ENCODE assay signal across 22 cellular contexts in genomic region chr21:46114963-46115362, GRCh38. TPM values are rescaled to one million over a fixed set of nuclear protein-coding genes. Genes with fewer than 3 reads are reported as not detected.
DNase-seq lines count a peak whose midpoint lies in the region; ATAC-seq and TF ChIP-seq lines count a peak whose summit lies in the region.
"Had no signal": no experiment of that assay in that cellular context is flagged by ENCODE, and none has a peak within 500 bp of the region (broad histone marks: within the 10 kb centered on the region; RNA-seq: fewer than 3 reads in every experiment).

No MANE protein-coding gene starts in this region.

- ATAC-seq in Right ventricle myocardium inferior, result no peak
- no peak for ATAC-seq in aorta (ENCODE audit: low FRiP score)
- ATAC-seq in HG03354 (IDR thresholded peaks at IDR 0.05; ENCODE audit: poor library complexity, severe bottlenecking, unreplicated experiment), result no peak
- no peak for ATAC-seq in GM19395 (IDR thresholded peaks at IDR 0.05; ENCODE audit: unreplicated experiment)
- ATAC-seq: esophagus mucosa, gastroesophageal sphincter had no signal

- WGBS in aorta, 2 donors, result 95 to 96% methylated on average over 4 of the region's 4 CpGs
- no CpG with 5 or more reads among the region's 4 CpGs for WGBS in trophoblast cell (ENCODE audit: extremely low coverage, insufficient coverage, insufficient read length)

- H3K27me3 Mint-ChIP-seq in osteocyte (ENCODE audit: unreplicated experiment), result no peaks in the 10 kb centered on the region
- H3K27me3 Mint-ChIP-seq: activated CD4-positive, alpha-beta T cell treated with anti-CD3 and anti-CD28 coated beads, Interleukin-2, amount 10 ng/mL, durations not matched to agents 24 days and 14 days had no signal

- H3K9me3 ChIP-seq in aorta (ENCODE audit: control insufficient read depth, low read length), result no peaks in the 10 kb centered on the region
- H3K9me3 ChIP-seq in trophoblast cell (ENCODE audit: insufficient read depth, low read depth, low read length), result peaks cover 7% of the 10 kb centered on the region

- intact Hi-C loops in cardiac septum (cut with DNase I), result no loop called here
- intact Hi-C loops in Right ventricle myocardium inferior (cut with DNase I), result no loop called here
- intact Hi-C loops in aorta (cut with DNase I), result no loop called here

- H3K23ac ChIP-seq in trophoblast cell (ENCODE audit: low read length), result no peak overlapping the region

- H3K4me3 ChIP-seq in fibroblast of mammary gland (ENCODE audit: control insufficient read depth, low read depth, low read length) (no peak overlapping the region), aorta (ENCODE audit: low read length in 2 of 2) (no peak overlapping the region), trophoblast cell (ENCODE audit: low read depth, low read length) (no peak overlapping the region)
- H3K4me3 ChIP-seq: gastroesophageal sphincter had no signal

- H4K8ac ChIP-seq in trophoblast cell (ENCODE audit: low read depth, low read length), result no peak overlapping the region

- H3K4me1 Mint-ChIP-seq in osteocyte (ENCODE audit: unreplicated experiment), result peaks cover 23% of the 10 kb centered on the region
- H3K4me1 Mint-ChIP-seq: activated CD4-positive, alpha-beta T cell treated with anti-CD3 and anti-CD28 coated beads, Interleukin-2, amount 10 ng/mL, durations not matched to agents 24 days and 14 days; nephron progenitor cell had no signal

- H2BK5ac ChIP-seq in trophoblast cell (ENCODE audit: low read depth, low read length, poor library complexity), result no peak overlapping the region

- H3K79me1 ChIP-seq in trophoblast cell (ENCODE audit: low read length), result no peaks in the 10 kb centered on the region

- H4K12ac ChIP-seq in trophoblast cell (ENCODE audit: low read depth, low read length), result no peak overlapping the region

- H3K9ac ChIP-seq in trophoblast cell (ENCODE audit: low read length), result no peak overlapping the region

- no peak overlapping the region for H3K18ac ChIP-seq in trophoblast cell (ENCODE audit: low read length)

- H3K27ac ChIP-seq in aorta (ENCODE audit: low read depth in 1 of 2, low read length in 2 of 2) (no peak overlapping the region), trophoblast cell (ENCODE audit: low read depth, low read length) (no peak overlapping the region)

- peaks cover 24% of the 10 kb centered on the region for H3K36me3 Mint-ChIP-seq in osteocyte (ENCODE audit: unreplicated experiment)

- H3K79me2 ChIP-seq in trophoblast cell (ENCODE audit: control insufficient read depth, insufficient read depth, low read length, poor library complexity), result no peaks in the 10 kb centered on the region

- H3K36me3 ChIP-seq in aorta (ENCODE audit: control insufficient read depth in 1 of 2, insufficient read depth in 2 of 2, low read length in 1 of 2) (peaks cover 11 to 47% of the 10 kb centered on the region in 2 donors), trophoblast cell (ENCODE audit: control insufficient read depth in 1 of 2, insufficient read depth in 2 of 2, low read length in 2 of 2) (peaks cover 46 to 49% of the 10 kb centered on the region in 2 experiments)

- no peak overlapping the region for H3K14ac ChIP-seq in trophoblast cell (ENCODE audit: low read length)

- H3K9me3 Mint-ChIP-seq in osteocyte (ENCODE audit: unreplicated experiment), result no peaks in the 10 kb centered on the region
- H3K9me3 Mint-ChIP-seq: activated CD4-positive, alpha-beta T cell treated with anti-CD3 and anti-CD28 coated beads, Interleukin-2, amount 10 ng/mL, durations not matched to agents 24 days and 14 days; HFFc6 had no signal

- TF ChIP-seq CTCF in fibroblast of mammary gland (conservative IDR thresholded peaks at IDR 0.05; ENCODE audit: control insufficient read depth, insufficient read depth, low read depth, low read length) (no peak), osteocyte (IDR thresholded peaks at IDR 0.05) (no peak)

- no peak overlapping the region for H3K27ac Mint-ChIP-seq in osteocyte (ENCODE audit: unreplicated experiment)
- H3K27ac Mint-ChIP-seq: activated CD4-positive, alpha-beta T cell treated with anti-CD3 and anti-CD28 coated beads, Interleukin-2, amount 10 ng/mL, durations not matched to agents 24 days and 14 days; HFFc6; nephron progenitor cell had no signal

- DNase-seq in cardiac septum (ENCODE audit: low spot score) (peak; percentile 51), Right ventricle myocardium inferior (ENCODE audit: missing footprints) (no peak), fibroblast of mammary gland (ENCODE audit: low read depth) (peak; percentile 38), osteocyte (ENCODE audit: extremely low spot score, unreplicated experiment) (peak; percentile 68), aorta (peak; percentile 33 to 77), trophoblast cell (no peak)
- DNase-seq: activated CD4-positive, alpha-beta T cell treated with anti-CD3 and anti-CD28 coated beads, Interleukin-2, amount 10 ng/mL, durations not matched to agents 24 days and 14 days; activated effector memory CD4-positive, alpha-beta T cell treated with anti-CD3 and anti-CD28 coated beads, Interleukin-2, amount 50 U/mL, for 16 hours; cerebellar nuclear complex; effector memory CD4-positive, alpha-beta T cell; HFFc6; kidney glomerular epithelial cell; midbrain; NCI-H1436 treated with DMSO at 0.1 percent for 48 hours; NCI-H526 treated with DMSO at 0.1 percent for 48 hours; nephron progenitor cell; stimulated activated CD4-positive, alpha-beta T cell treated with anti-CD3 and anti-CD28 coated beads, Interleukin-15, amount 100 ng/mL, for 24 hours had no signal

- H3K4me1 ChIP-seq in aorta (ENCODE audit: control insufficient read depth in 1 of 2, insufficient read depth in 2 of 2, low read length in 2 of 2), result no peaks in the 10 kb centered on the region
- no peaks in the 10 kb centered on the region for H3K4me1 ChIP-seq in trophoblast cell (ENCODE audit: control insufficient read depth in 1 of 2, insufficient read depth in 2 of 2, low read length in 2 of 2)

- H3K4ac ChIP-seq in trophoblast cell (ENCODE audit: low read depth, low read length), result no peak overlapping the region

- no peak overlapping the region for H2AK5ac ChIP-seq in trophoblast cell (ENCODE audit: low read length)

- H3K4me3 Mint-ChIP-seq in osteocyte (ENCODE audit: unreplicated experiment), result no peak overlapping the region
- H3K4me3 Mint-ChIP-seq: activated CD4-positive, alpha-beta T cell treated with anti-CD3 and anti-CD28 coated beads, Interleukin-2, amount 10 ng/mL, durations not matched to agents 24 days and 14 days; HFFc6; nephron progenitor cell had no signal

- H3K27me3 ChIP-seq in aorta (ENCODE audit: control insufficient read depth in 1 of 2, insufficient read depth in 2 of 2, low read length in 1 of 2) (no peaks in the 10 kb centered on the region), trophoblast cell (ENCODE audit: insufficient read depth, low read length) (no peaks in the 10 kb centered on the region)
- H3K27me3 ChIP-seq: gastroesophageal sphincter had no signal

- H4K91ac ChIP-seq in trophoblast cell (ENCODE audit: low read depth, low read length), result no peak overlapping the region

- H2BK12ac ChIP-seq in trophoblast cell (ENCODE audit: low read length), result no peak overlapping the region

- H2BK120ac ChIP-seq in trophoblast cell (ENCODE audit: insufficient read depth, low read length, poor library complexity), result no peak overlapping the region

- H3K4me2 ChIP-seq in trophoblast cell (ENCODE audit: low read length), result no peak overlapping the region

- H2AFZ ChIP-seq in trophoblast cell (ENCODE audit: insufficient read depth, low read length, poor library complexity), result no peak overlapping the region

RNA-seq across cellular contexts. Expression of gene COL6A2, which starts 17.1 kb away (rescaled TPM):
- 157 TPM for total RNA-seq in cardiac septum
- total RNA-seq in Right ventricle myocardium inferior, result 254 TPM
- total RNA-seq in osteocyte, result 1,821 and 1,951 TPM in 2 replicates
- total RNA-seq in aorta, result 1,000 to 10,000 TPM; 1,386 to 1,431 TPM
- polyA plus RNA-seq in aorta, result 1,000 to 10,000 TPM in 1 of 2 donors, 100 to 1,000 TPM in 1; 335 to 3,611 TPM
- polyA plus RNA-seq in trophoblast cell (2013), result 53.6 and 55.1 TPM in 2 replicates

RNA-seq across cellular contexts. Expression of gene FTCD, which starts 40.4 kb away (rescaled TPM):
- total RNA-seq in cardiac septum (0.83 TPM), Right ventricle myocardium inferior (1.2 TPM), osteocyte (2.3 and 2.5 TPM in 2 replicates), aorta (1 to 10 TPM; 1.1 to 2.6 TPM)
- 1 to 10 TPM in 1 of 2 donors, under 1 TPM in 1; 0.50 to 8.7 TPM for polyA plus RNA-seq in aorta
- polyA plus RNA-seq in trophoblast cell (2013), result 1.0 and 1.4 TPM in 2 replicates
- total RNA-seq: subcutaneous adipose tissue had no signal

Comparison
In these comparisons a context has a peak if more than half of its experiments do, and no peak if none do; other contexts are left out.
1. DNase-seq: peak in cardiac septum (single experiment), fibroblast of mammary gland (single experiment), osteocyte (single experiment) and aorta (2 of 2); none in Right ventricle myocardium inferior (single experiment) and trophoblast cell (0 of 2).